9 cellular contexts compared by ENCODE assay signal in the genomic region with DNA sequence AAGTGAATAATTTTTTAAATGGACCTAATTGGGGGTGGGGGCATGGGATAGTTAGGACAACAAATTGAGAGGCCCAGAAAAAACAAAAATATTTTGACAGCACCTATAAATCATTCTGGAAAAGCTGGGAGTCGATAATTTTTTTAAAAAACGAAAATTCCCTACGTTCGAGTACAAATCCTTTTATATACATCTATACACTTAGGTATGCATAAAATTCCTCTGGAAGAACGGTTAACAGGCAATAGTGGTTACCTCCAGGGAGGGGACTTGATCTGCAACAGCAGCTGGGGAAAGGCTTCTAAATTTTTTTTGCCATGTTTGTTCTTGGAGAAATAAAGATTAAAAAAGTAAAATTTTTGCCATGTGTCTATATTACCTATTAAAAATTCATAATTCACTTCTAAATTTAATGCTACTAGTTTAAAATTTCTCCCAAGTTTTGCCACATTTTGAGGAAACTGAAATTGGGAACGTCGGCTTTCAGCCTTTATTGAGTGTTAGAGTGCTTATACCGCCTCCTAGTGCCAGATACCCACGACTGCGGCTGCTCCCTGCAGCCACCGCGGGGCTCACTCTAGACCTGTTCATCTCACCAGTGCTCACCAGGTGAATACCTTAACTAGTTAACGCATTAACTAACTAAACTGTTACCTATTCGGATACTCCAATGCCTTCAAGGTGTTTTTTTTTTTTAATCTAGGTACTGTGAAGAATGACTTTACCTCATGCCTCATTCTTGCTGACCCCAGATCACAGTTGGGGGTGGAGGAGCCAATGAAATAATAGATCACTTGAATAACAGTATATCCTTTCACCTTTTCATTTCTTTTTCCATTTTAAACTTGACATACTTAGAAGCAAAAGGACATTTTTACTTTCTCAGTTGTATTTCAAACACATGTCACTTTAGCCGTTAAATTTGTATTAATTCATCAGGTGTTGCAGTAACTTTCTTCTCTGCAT. TPM values are rescaled to one million over a fixed set of nuclear protein-coding genes. Genes with fewer than 3 reads are reported as not detected.
DNase-seq lines count a peak whose midpoint lies in the region; ATAC-seq and TF ChIP-seq lines count a peak whose summit lies in the region.
"Had no signal": no experiment of that assay in that cellular context is flagged by ENCODE, and none has a peak within 500 bp of the region (broad histone marks: within the 10 kb centered on the region; RNA-seq: fewer than 3 reads in every experiment).

No MANE protein-coding gene starts in this region.

- TF ChIP-seq CTCF in heart left ventricle (IDR thresholded peaks at IDR 0.05) (peak in 9 of 12 donors; percentile 23 to 59 (median 41)), upper lobe of right lung (IDR thresholded peaks at IDR 0.05) (peak; percentile 49)

- H3K27me3 ChIP-seq in heart left ventricle = peaks cover 9 to 58% (median 31%) of the 10 kb centered on the region in 9 donors
- peaks cover 38% of the 10 kb centered on the region for H3K27me3 ChIP-seq in upper lobe of right lung

- 44 to 51% (median 47%) methylated on average over 15 of the region's 15 CpGs for WGBS in heart left ventricle, 4 donors

- H3K27ac ChIP-seq in heart left ventricle = no peak overlapping the region
- no peak overlapping the region for H3K27ac ChIP-seq in upper lobe of right lung

- TF ChIP-seq POLR2A in heart left ventricle (IDR thresholded peaks at IDR 0.05) = no peak

- DNase-seq in heart left ventricle (no peak), Right ventricle myocardium inferior (ENCODE audit: missing footprints) (no peak), left ventricle myocardium superior (peak; percentile 47), upper lobe of right lung (no peak), NCI-H2081 (lab: John Stamatoyannopoulos, UW) (no peak)
- peak; percentile 14 to 19 for DNase-seq in activated CD4-positive, alpha-beta T cell treated with anti-CD3 and anti-CD28 coated beads for 4 hours

- H3K4me3 ChIP-seq in heart left ventricle (no peak overlapping the region), upper lobe of right lung (no peak overlapping the region)

- H3K36me3 ChIP-seq in heart left ventricle (no peaks in the 10 kb centered on the region), upper lobe of right lung (no peaks in the 10 kb centered on the region)

- ATAC-seq in heart left ventricle (no peak), Right ventricle myocardium inferior (no peak), left ventricle myocardium superior (peak; percentile 51), upper lobe of right lung (peak; percentile 75), HG02798 (IDR thresholded peaks at IDR 0.05; ENCODE audit: poor library complexity, unreplicated experiment) (no peak), esophagus mucosa (no peak)

- intact Hi-C loops in heart left ventricle (cut with DNase I) = loop anchor here in 2 of 10 donors (5.0 kb wide), 2 partner anchors 83 to 88 kb away; no protein-coding TSS in a partner anchor
- intact Hi-C loops in Right ventricle myocardium inferior (cut with DNase I) = loop anchor here (1.0 kb wide), 1 partner anchor 85 kb away; no protein-coding TSS in a partner anchor
- intact Hi-C loops in left ventricle myocardium superior (cut with micrococcal nuclease) = no loop called here
- intact Hi-C loops in upper lobe of right lung (cut with DNase I) = no loop called here

- H3K4me1 ChIP-seq in heart left ventricle (peaks cover 0 to 27% (median 2%) of the 10 kb centered on the region in 12 donors), upper lobe of right lung (peaks cover 7% of the 10 kb centered on the region)

- H3K9me3 ChIP-seq in heart left ventricle (no peaks in the 10 kb centered on the region), upper lobe of right lung (no peaks in the 10 kb centered on the region)

RNA-seq across cellular contexts. Expression of a gene that starts 1.8 kb away (rescaled TPM):
- total RNA-seq in heart left ventricle (not detected), Right ventricle myocardium inferior (not detected), left ventricle myocardium superior (not detected), upper lobe of right lung (not detected), esophagus mucosa (0.36 TPM)
- polyA plus RNA-seq in heart left ventricle = not detected
- polyA plus RNA-seq: neural cell had no signal

RNA-seq across cellular contexts. Expression of a gene that starts 40.2 kb away (rescaled TPM):
- 10 to 100 TPM in 2 of 9 donors, 1 to 10 TPM in 7; 3.3 to 11.3 (median 7.1) TPM for total RNA-seq in heart left ventricle
- polyA plus RNA-seq in heart left ventricle = 1 to 10 TPM; 1.5 to 4.7 TPM
- 8.9 TPM for total RNA-seq in Right ventricle myocardium inferior
- total RNA-seq in left ventricle myocardium superior = 5.3 TPM
- total RNA-seq in upper lobe of right lung = 4.7 TPM
- total RNA-seq in esophagus mucosa = 0.72 TPM
- polyA plus RNA-seq: neural cell had no signal

RNA-seq across cellular contexts. Expression of a gene that starts 40.3 kb away (rescaled TPM):
- 1 to 10 TPM; 1.3 to 3.2 (median 2.7) TPM for total RNA-seq in heart left ventricle
- under 1 TPM; 0.25 to 0.53 TPM for polyA plus RNA-seq in heart left ventricle
- total RNA-seq in Right ventricle myocardium inferior = 2.0 TPM
- 1.3 TPM for total RNA-seq in left ventricle myocardium superior
- 0.78 TPM for total RNA-seq in upper lobe of right lung
- 0.60 TPM for total RNA-seq in esophagus mucosa

Comparison
In these comparisons a context has a peak if more than half of its experiments do, and no peak if none do; other contexts are left out.
1. ATAC-seq: peak in left ventricle myocardium superior (single experiment) and upper lobe of right lung (single experiment); none in heart left ventricle (0 of 4), Right ventricle myocardium inferior (single experiment), HG02798 (single experiment) and esophagus mucosa (single experiment).
2. DNase-seq: peak in activated CD4-positive, alpha-beta T cell treated with anti-CD3 and anti-CD28 coated beads for 4 hours (2 of 2) and left ventricle myocardium superior (single experiment); none in heart left ventricle (0 of 5), Right ventricle myocardium inferior (single experiment), upper lobe of right lung (single experiment) and NCI-H2081 (0 of 2).